ENCODE assay signal across 1 cellular context in the genomic region with DNA sequence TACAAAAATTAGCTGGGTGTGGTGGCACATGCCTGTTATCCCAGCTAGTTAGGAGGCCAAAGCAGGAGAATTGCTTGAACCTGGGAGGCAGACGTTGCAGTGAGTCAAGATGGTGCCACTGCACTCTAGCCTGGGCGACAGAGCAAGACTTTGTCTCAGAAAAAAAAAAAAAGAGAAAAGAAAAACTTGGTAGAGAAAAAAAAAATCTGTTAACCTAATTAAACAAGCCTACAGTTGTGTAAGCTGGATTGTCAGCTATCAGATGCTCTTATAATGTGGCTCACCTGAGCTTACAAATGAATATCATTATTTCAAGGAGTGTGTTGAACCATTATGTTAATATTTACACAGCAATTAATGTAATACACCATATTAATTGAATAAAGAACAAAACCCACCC.
TF ChIP-seq lines count a peak whose summit lies in the region.

No MANE protein-coding gene starts in this region.

TF ChIP-seq in GM12878, 131 proteins besides CTCF, POLR2A, EP300 and RAD21:
- TF ChIP-seq, protein P1, sequence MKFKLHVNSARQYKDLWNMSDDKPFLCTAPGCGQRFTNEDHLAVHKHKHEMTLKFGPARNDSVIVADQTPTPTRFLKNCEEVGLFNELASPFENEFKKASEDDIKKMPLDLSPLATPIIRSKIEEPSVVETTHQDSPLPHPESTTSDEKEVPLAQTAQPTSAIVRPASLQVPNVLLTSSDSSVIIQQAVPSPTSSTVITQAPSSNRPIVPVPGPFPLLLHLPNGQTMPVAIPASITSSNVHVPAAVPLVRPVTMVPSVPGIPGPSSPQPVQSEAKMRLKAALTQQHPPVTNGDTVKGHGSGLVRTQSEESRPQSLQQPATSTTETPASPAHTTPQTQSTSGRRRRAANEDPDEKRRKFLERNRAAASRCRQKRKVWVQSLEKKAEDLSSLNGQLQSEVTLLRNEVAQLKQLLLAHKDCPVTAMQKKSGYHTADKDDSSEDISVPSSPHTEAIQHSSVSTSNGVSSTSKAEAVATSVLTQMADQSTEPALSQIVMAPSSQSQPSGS (IDR thresholded peaks at IDR 0.05; ENCODE audit: low read length) = no peak
- TF ChIP-seq HCFC1 (IDR thresholded peaks at IDR 0.05; ENCODE audit: low read length) = no peak
- TF ChIP-seq IKZF1 (conservative IDR thresholded peaks at IDR 0.05) = no peak
- no peak for TF ChIP-seq MEF2A (IDR thresholded peaks at IDR 0.05; ENCODE audit: insufficient read depth, low read depth, low read length)
- no peak for TF ChIP-seq NR2C2 (IDR thresholded peaks at IDR 0.05; ENCODE audit: borderline replicate concordance, control insufficient read depth, insufficient read length, low read depth)
- TF ChIP-seq, protein P2, sequence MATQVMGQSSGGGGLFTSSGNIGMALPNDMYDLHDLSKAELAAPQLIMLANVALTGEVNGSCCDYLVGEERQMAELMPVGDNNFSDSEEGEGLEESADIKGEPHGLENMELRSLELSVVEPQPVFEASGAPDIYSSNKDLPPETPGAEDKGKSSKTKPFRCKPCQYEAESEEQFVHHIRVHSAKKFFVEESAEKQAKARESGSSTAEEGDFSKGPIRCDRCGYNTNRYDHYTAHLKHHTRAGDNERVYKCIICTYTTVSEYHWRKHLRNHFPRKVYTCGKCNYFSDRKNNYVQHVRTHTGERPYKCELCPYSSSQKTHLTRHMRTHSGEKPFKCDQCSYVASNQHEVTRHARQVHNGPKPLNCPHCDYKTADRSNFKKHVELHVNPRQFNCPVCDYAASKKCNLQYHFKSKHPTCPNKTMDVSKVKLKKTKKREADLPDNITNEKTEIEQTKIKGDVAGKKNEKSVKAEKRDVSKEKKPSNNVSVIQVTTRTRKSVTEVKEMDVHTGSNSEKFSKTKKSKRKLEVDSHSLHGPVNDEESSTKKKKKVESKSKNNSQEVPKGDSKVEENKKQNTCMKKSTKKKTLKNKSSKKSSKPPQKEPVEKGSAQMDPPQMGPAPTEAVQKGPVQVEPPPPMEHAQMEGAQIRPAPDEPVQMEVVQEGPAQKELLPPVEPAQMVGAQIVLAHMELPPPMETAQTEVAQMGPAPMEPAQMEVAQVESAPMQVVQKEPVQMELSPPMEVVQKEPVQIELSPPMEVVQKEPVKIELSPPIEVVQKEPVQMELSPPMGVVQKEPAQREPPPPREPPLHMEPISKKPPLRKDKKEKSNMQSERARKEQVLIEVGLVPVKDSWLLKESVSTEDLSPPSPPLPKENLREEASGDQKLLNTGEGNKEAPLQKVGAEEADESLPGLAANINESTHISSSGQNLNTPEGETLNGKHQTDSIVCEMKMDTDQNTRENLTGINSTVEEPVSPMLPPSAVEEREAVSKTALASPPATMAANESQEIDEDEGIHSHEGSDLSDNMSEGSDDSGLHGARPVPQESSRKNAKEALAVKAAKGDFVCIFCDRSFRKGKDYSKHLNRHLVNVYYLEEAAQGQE (IDR thresholded peaks at IDR 0.05; ENCODE audit: low read depth, low read length) = no peak
- TF ChIP-seq, protein P3, sequence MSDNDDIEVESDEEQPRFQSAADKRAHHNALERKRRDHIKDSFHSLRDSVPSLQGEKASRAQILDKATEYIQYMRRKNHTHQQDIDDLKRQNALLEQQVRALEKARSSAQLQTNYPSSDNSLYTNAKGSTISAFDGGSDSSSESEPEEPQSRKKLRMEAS (IDR thresholded peaks at IDR 0.05; ENCODE audit: low read depth, low read length) = no peak
- no peak for TF ChIP-seq JUNB (IDR thresholded peaks at IDR 0.05)
- no peak for TF ChIP-seq BCL11A (IDR thresholded peaks at IDR 0.05; ENCODE audit: low read depth, low read length)
- TF ChIP-seq, protein P4, sequence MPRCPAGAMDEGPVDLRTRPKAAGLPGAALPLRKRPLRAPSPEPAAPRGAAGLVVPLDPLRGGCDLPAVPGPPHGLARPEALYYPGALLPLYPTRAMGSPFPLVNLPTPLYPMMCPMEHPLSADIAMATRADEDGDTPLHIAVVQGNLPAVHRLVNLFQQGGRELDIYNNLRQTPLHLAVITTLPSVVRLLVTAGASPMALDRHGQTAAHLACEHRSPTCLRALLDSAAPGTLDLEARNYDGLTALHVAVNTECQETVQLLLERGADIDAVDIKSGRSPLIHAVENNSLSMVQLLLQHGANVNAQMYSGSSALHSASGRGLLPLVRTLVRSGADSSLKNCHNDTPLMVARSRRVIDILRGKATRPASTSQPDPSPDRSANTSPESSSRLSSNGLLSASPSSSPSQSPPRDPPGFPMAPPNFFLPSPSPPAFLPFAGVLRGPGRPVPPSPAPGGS (IDR thresholded peaks at IDR 0.05; ENCODE audit: borderline replicate concordance, insufficient read depth, low read depth, low read length, poor library complexity, severe bottlenecking) = no peak
- TF ChIP-seq ZSCAN29 (IDR thresholded peaks at IDR 0.05) = no peak
- no peak for TF ChIP-seq ZNF217 (IDR thresholded peaks at IDR 0.05)
- TF ChIP-seq SREBF2 (IDR thresholded peaks at IDR 0.05; ENCODE audit: low read length) = no peak
- no peak for TF ChIP-seq SMC3 (IDR thresholded peaks at IDR 0.05; ENCODE audit: borderline replicate concordance, low read length)
